Comparison of ENCODE assay signal across 24 cellular contexts in genomic region chr1:11570821-11571220, GRCh38.
"Had no signal": no experiment of that assay in that cellular context is flagged by ENCODE, and none has a peak within 500 bp of the region (broad histone marks: within the 10 kb centered on the region; RNA-seq: fewer than 3 reads in every experiment).

No MANE protein-coding gene starts in this region.

- DNase-seq: colonic mucosa; effector CD8-positive, alpha-beta T cell; endodermal cell; foreskin fibroblast; gastrocnemius medialis; head of caudate nucleus; kidney; mucosa of descending colon; naive B cell; psoas muscle; right cardiac atrium; sigmoid colon; stimulated activated CD4-positive, alpha-beta T cell treated with anti-CD3 and anti-CD28 coated beads, Interleukin-4, amount 100 ng/mL, for 4 hours; stimulated activated naive CD8-positive, alpha-beta T cell treated with anti-CD3 and anti-CD28 coated beads, Interleukin-15, Interleukin-2, amounts not matched to agents 100 U/mL and 50 U/mL, for 24 hours; substantia nigra; upper lobe of left lung had no signal

- H3K36me3 ChIP-seq: colonic mucosa, gastrocnemius medialis, sigmoid colon, thoracic aorta, tibial nerve, upper lobe of left lung had no signal

- H2AFZ ChIP-seq: hepatocyte had no signal

- H3K9me3 ChIP-seq: colonic mucosa, gastrocnemius medialis, mucosa of descending colon, psoas muscle, sigmoid colon, thoracic aorta, tibial nerve, upper lobe of left lung had no signal

- H3K79me2 ChIP-seq: hepatocyte had no signal

- H3K27ac ChIP-seq: colonic mucosa, gastrocnemius medialis, hepatocyte, psoas muscle, sigmoid colon, thoracic aorta, tibial nerve, upper lobe of left lung had no signal

- H3K27me3 ChIP-seq: colonic mucosa, hepatocyte, upper lobe of left lung had no signal

- H3K4me2 ChIP-seq: hepatocyte had no signal

- ATAC-seq: esophagus mucosa; gastrocnemius medialis; left lobe of liver; mucosa of descending colon; natural killer cell treated with Interleukin-12 subunit alpha and Interleukin-12 subunit beta and Interleukin-15 and Interleukin-18, amount 100 ng/mL, for 72 hours; psoas muscle; right cardiac atrium; stimulated activated memory B cell treated with anti-CD40 and anti-IgM and Interleukin-4, amounts not matched to agents 10 μg/mL and 1 μg/mL and 100 μg/mL, for 72 hours; stimulated activated naive CD8-positive, alpha-beta T cell treated with anti-CD3 and anti-CD28 coated beads, Interleukin-15, Interleukin-2, amounts not matched to agents 100 U/mL and 50 U/mL, for 24 hours had no signal

- H3K4me1 ChIP-seq: colonic mucosa, gastrocnemius medialis, psoas muscle, sigmoid colon, tibial nerve, upper lobe of left lung had no signal

- H3K4me3 ChIP-seq: colonic mucosa, gastrocnemius medialis, hepatocyte, lung, mucosa of descending colon, psoas muscle, sigmoid colon, thoracic aorta, tibial nerve, upper lobe of left lung had no signal
